In genomic region chr1:23370270-23370743, GRCh38 we compare ENCODE assay signal across 8 cellular contexts. TPM values are rescaled to one million over a fixed set of nuclear protein-coding genes. Genes with fewer than 3 reads are reported as not detected.
A peak's percentile ranks its signal among the peaks of the same experiment; 100 is the strongest.
DNase-seq lines count a peak whose midpoint lies in the region; ATAC-seq and TF ChIP-seq lines count a peak whose summit lies in the region.

No MANE protein-coding gene starts in this region.

- TF ChIP-seq CTCF in Calu3 (IDR thresholded peaks at IDR 0.05; ENCODE audit: unreplicated experiment) (no peak), RWPE2 (IDR thresholded peaks at IDR 0.05; ENCODE audit: poor library complexity, severe bottlenecking) (no peak), epithelial cell of esophagus (IDR thresholded peaks at IDR 0.05; ENCODE audit: insufficient read depth, low read depth, low read length, missing control alignments) (no peak), GM20000 (IDR thresholded peaks at IDR 0.05; ENCODE audit: extremely low read depth, missing control alignments) (no peak)

- peak overlapping the region; percentile 81 for H3K27ac ChIP-seq in RWPE2 (ENCODE audit: poor library complexity, severe bottlenecking)

- CTCF ChIA-PET in Calu3 (lab: Charles Lee) = interaction anchor here (4.5 kb wide), 1 partner anchor 33 kb away, joined by 27 read pairs; no protein-coding TSS in a partner anchor

- H3K9me3 Mint-ChIP-seq in Calu3 (ENCODE audit: low read depth, unreplicated experiment) = no peaks in the 10 kb centered on the region

- no peaks in the 10 kb centered on the region for H3K27me3 Mint-ChIP-seq in Calu3 (ENCODE audit: unreplicated experiment)

- peaks cover 33% of the 10 kb centered on the region for H3K4me1 Mint-ChIP-seq in Calu3 (ENCODE audit: low read depth, unreplicated experiment)

- no peak for DNase-seq in Calu3
- no peak for DNase-seq in RWPE2 (ENCODE audit: low spot score)
- DNase-seq in epithelial cell of esophagus (ENCODE audit: low read depth) = no peak
- DNase-seq in posterior vena cava (ENCODE audit: low spot score) = peak; percentile 29
- no peak for DNase-seq in NCI-H1105 (lab: John Stamatoyannopoulos, UW)
- no peak for DNase-seq in mesenteric fat pad (ENCODE audit: low spot score)
- DNase-seq in putamen (ENCODE audit: low spot score) = no peak
- no peak for DNase-seq in GM20000 (ENCODE audit: low spot score)

- no peak for ATAC-seq in RWPE2 (ENCODE audit: low read depth)

- intact Hi-C loops in Calu3 (cut with micrococcal nuclease; ENCODE audit: unreplicated experiment) = no loop called here
- intact Hi-C loops in posterior vena cava (cut with DNase I) = no loop called here

- peaks cover 45% of the 10 kb centered on the region for H3K36me3 Mint-ChIP-seq in Calu3 (ENCODE audit: insufficient read depth, unreplicated experiment)

- no peaks in the 10 kb centered on the region for H3K27me3 ChIP-seq in RWPE2 (ENCODE audit: insufficient read depth, poor library complexity, severe bottlenecking)

- H3K4me3 Mint-ChIP-seq in Calu3 (ENCODE audit: low read depth, unreplicated experiment) = peak overlapping the region; percentile 91

- H3K4me1 ChIP-seq in RWPE2 (ENCODE audit: insufficient read depth, poor library complexity, severe bottlenecking) = peaks cover 23% of the 10 kb centered on the region

- BruUV-seq in Calu3 (replicated peaks; lab: Mats Ljungman, UMichigan) = TSS peak; percentile 51

- H3K27ac Mint-ChIP-seq in Calu3 (ENCODE audit: unreplicated experiment) = no peak overlapping the region

- peaks cover 13% of the 10 kb centered on the region for H3K36me3 ChIP-seq in RWPE2 (ENCODE audit: low read depth)

- H3K4me3 ChIP-seq in RWPE2 (ENCODE audit: severe bottlenecking) = peak overlapping the region; percentile 89
- H3K4me3 ChIP-seq in epithelial cell of esophagus (ENCODE audit: low read length) = peak overlapping the region; percentile 67

- no peaks in the 10 kb centered on the region for H3K9me3 ChIP-seq in RWPE2 (ENCODE audit: severe bottlenecking)

RNA-seq across cellular contexts. Expression of gene ZNF436, which starts 0.7 kb away (rescaled TPM):
- total RNA-seq in Calu3 (2022) (5.8 and 6.1 TPM in 2 replicates), posterior vena cava (10 to 100 TPM; 13.1 to 18.4 TPM), mesenteric fat pad (18.8 TPM)

RNA-seq across cellular contexts. Expression of gene HNRNPR, which starts 26.2 kb away (rescaled TPM):
- total RNA-seq in Calu3 (2022) (126 TPM in 2 replicates), posterior vena cava (100 to 1,000 TPM in 1 of 2 donors, 10 to 100 TPM in 1; 95.1 to 117 TPM), mesenteric fat pad (111 TPM)

RNA-seq across cellular contexts. Expression of gene TCEA3, which starts 54.2 kb away (rescaled TPM):
- total RNA-seq in Calu3 (2022) (1.5 and 2.7 TPM in 2 replicates), posterior vena cava (10 to 100 TPM; 20.4 to 23.0 TPM), mesenteric fat pad (8.3 TPM)
